ENCODE assay signal across 8 cellular contexts in genomic region chr1:163379801-163380200, GRCh38.
"Had no signal": no experiment of that assay in that cellular context is flagged by ENCODE, and none has a peak within 500 bp of the region (broad histone marks: within the 10 kb centered on the region; RNA-seq: fewer than 3 reads in every experiment).

No MANE protein-coding gene starts in this region.

- H3K4me3 Mint-ChIP-seq: HFFc6 had no signal

- H3K9me3 ChIP-seq: HAP-1 had no signal

- H3K27ac ChIP-seq: GM23248 had no signal

- H3K36me3 ChIP-seq: HAP-1 had no signal

- H3K9me3 Mint-ChIP-seq: HFFc6 had no signal

- ATAC-seq: HCT116 had no signal

- H3K27ac Mint-ChIP-seq: HFFc6 had no signal

- H3K9ac ChIP-seq: GM23248 had no signal

- H3K4me3 ChIP-seq: GM23248, HAP-1 had no signal

- DNase-seq: GM23248, GOT3, H7, HFFc6, IMR-90 had no signal

- H2AFZ ChIP-seq: GM23248 had no signal

- FAIRE-seq: HTR-8/SVneo had no signal

- H3K4me1 ChIP-seq: HAP-1 had no signal
